8 cellular contexts compared by ENCODE assay signal in genomic region chr2:222561151-222561550, GRCh38.
"Had no signal": no experiment of that assay in that cellular context is flagged by ENCODE, and none has a peak within 500 bp of the region (broad histone marks: within the 10 kb centered on the region; RNA-seq: fewer than 3 reads in every experiment).

No MANE protein-coding gene starts in this region.

- H3K4me2 ChIP-seq: KMS-11 had no signal

- H3K27me3 ChIP-seq: MG63 had no signal

- H3K4me3 ChIP-seq: MG63 had no signal

- H3K9me3 ChIP-seq: MG63 had no signal

- H3K9ac ChIP-seq: KMS-11 had no signal

- H3K27ac ChIP-seq: KMS-11 had no signal

- DNase-seq: KG1, MG63, NCI-H1048, NCI-H1436 treated with DMSO at 0.1 percent for 48 hours, NCI-H2081 treated with DMSO at 0.1 percent for 48 hours, NCI-H2171, NCI-H446 treated with DMSO at 0.1 percent for 48 hours had no signal
